In genomic region chr16:17798721-17799120, GRCh38 we compare ENCODE assay signal across 17 cellular contexts.
DNase-seq lines count a peak whose midpoint lies in the region; ATAC-seq and TF ChIP-seq lines count a peak whose summit lies in the region.
"Had no signal": no experiment of that assay in that cellular context is flagged by ENCODE, and none has a peak within 500 bp of the region (broad histone marks: within the 10 kb centered on the region; RNA-seq: fewer than 3 reads in every experiment).

No MANE protein-coding gene starts in this region.

- CTCF ChIA-PET in CD4-positive, alpha-beta T cell (lab: Charles Lee), result no interaction called here

- no peak for TF ChIP-seq CTCF in gastroesophageal sphincter (IDR thresholded peaks at IDR 0.05)
- TF ChIP-seq CTCF in CD4-positive, alpha-beta T cell (IDR thresholded peaks at IDR 0.05), result no peak

- no peak overlapping the region for H3K4me3 ChIP-seq in gastroesophageal sphincter
- H3K4me3 ChIP-seq: BLaER1, GM23248, HAP-1 had no signal

- H3K27ac ChIP-seq in cingulate gyrus (ENCODE audit: low read depth, low read length) (peak overlapping the region; percentile 69), gastroesophageal sphincter (no peak overlapping the region)
- no peak overlapping the region for H3K27ac ChIP-seq in CD4-positive, alpha-beta T cell (ENCODE audit: low read depth, low read length)
- H3K27ac ChIP-seq: BLaER1, GM23248 had no signal

- POLR2A ChIA-PET in CD4-positive, alpha-beta T cell (lab: Charles Lee), result no interaction called here

- H3K9me3 ChIP-seq in gastroesophageal sphincter, result no peaks in the 10 kb centered on the region
- no peaks in the 10 kb centered on the region for H3K9me3 ChIP-seq in CD4-positive, alpha-beta T cell (ENCODE audit: control insufficient read depth, low read length)
- H3K9me3 ChIP-seq: BLaER1, HAP-1 had no signal

- H3K4me3 Mint-ChIP-seq in CD4-positive, alpha-beta T cell, result no peak overlapping the region
- H3K4me3 Mint-ChIP-seq: CD14-positive monocyte; CD8-positive, alpha-beta T cell had no signal

- WGBS in gastroesophageal sphincter (ENCODE audit: low coverage in 1 of 2), 2 donors, result 50 to 60% methylated on average over 1 of the region's 3 CpGs

- H3K4me1 ChIP-seq in gastroesophageal sphincter, result no peaks in the 10 kb centered on the region
- H3K4me1 ChIP-seq: BLaER1, HAP-1 had no signal

- TF ChIP-seq EP300 in gastroesophageal sphincter (IDR thresholded peaks at IDR 0.05), result no peak

- intact Hi-C loops in CD4-positive, alpha-beta T cell (cut with DNase I, micrococcal nuclease), result no loop called here

- no peak for TF ChIP-seq POLR2A in gastroesophageal sphincter (IDR thresholded peaks at IDR 0.05)

- peaks cover 14% of the 10 kb centered on the region for H3K27me3 Mint-ChIP-seq in CD4-positive, alpha-beta T cell

- H3K27ac Mint-ChIP-seq in CD4-positive, alpha-beta T cell, result no peak overlapping the region
- H3K27ac Mint-ChIP-seq: CD14-positive monocyte; CD8-positive, alpha-beta T cell had no signal

- DNase-seq in inferior parietal cortex (ENCODE audit: extremely low spot score), result peak; percentile 68
- DNase-seq in occipital lobe (lab: John Stamatoyannopoulos, UW), result peak; percentile 43
- peak; percentile 67 for DNase-seq in superior temporal gyrus (ENCODE audit: extremely low spot score)
- no peak for DNase-seq in OCI-M2 (lab: John Stamatoyannopoulos, UW; ENCODE audit: unreplicated experiment)
- DNase-seq in CD4-positive, alpha-beta T cell, result no peak
- DNase-seq in Kasumi-1 (lab: John Stamatoyannopoulos, UW), result no peak
- DNase-seq: ACHN; AML-193; Calu3; CD8-positive, alpha-beta T cell; DMS 273 treated with DMSO at 0.1 percent for 48 hours; GM23248 had no signal

- ATAC-seq in gastroesophageal sphincter, result no peak
- ATAC-seq in CD4-positive, alpha-beta T cell (ENCODE audit: poor library complexity), result no peak
- ATAC-seq: CD8-positive, alpha-beta T cell had no signal

- no peaks in the 10 kb centered on the region for H3K36me3 ChIP-seq in gastroesophageal sphincter
- H3K36me3 ChIP-seq: BLaER1, HAP-1 had no signal

- no peaks in the 10 kb centered on the region for H3K9me3 Mint-ChIP-seq in CD4-positive, alpha-beta T cell
- H3K9me3 Mint-ChIP-seq: CD8-positive, alpha-beta T cell had no signal

- no peaks in the 10 kb centered on the region for H3K27me3 ChIP-seq in gastroesophageal sphincter
- H3K27me3 ChIP-seq in CD4-positive, alpha-beta T cell (ENCODE audit: control insufficient read depth, insufficient read depth, low read length), result no peaks in the 10 kb centered on the region
- H3K27me3 ChIP-seq: BLaER1 had no signal

- no peaks in the 10 kb centered on the region for H3K36me3 Mint-ChIP-seq in CD4-positive, alpha-beta T cell (ENCODE audit: low read depth)
- H3K36me3 Mint-ChIP-seq: CD14-positive monocyte; CD8-positive, alpha-beta T cell had no signal

- no peaks in the 10 kb centered on the region for H3K4me1 Mint-ChIP-seq in CD4-positive, alpha-beta T cell (ENCODE audit: low read depth)
- H3K4me1 Mint-ChIP-seq: CD14-positive monocyte had no signal

Comparison
In these comparisons a context has a peak if more than half of its experiments do, and no peak if none do; other contexts are left out.
1. DNase-seq: peak in inferior parietal cortex (single experiment), occipital lobe (single experiment) and superior temporal gyrus (single experiment); none in OCI-M2 (single experiment), CD4-positive, alpha-beta T cell (0 of 10) and Kasumi-1 (0 of 2).